ENCODE assay signal across 34 cellular contexts in genomic region chr16:86243571-86244154, GRCh38.
"Had no signal": no experiment of that assay in that cellular context is flagged by ENCODE, and none has a peak within 500 bp of the region (broad histone marks: within the 10 kb centered on the region; RNA-seq: fewer than 3 reads in every experiment).

No MANE protein-coding gene starts in this region.

- H3K4me1 ChIP-seq: ascending aorta, colonic mucosa, gastrocnemius medialis, pancreas, psoas muscle, spleen, suprapubic skin, tibial artery had no signal

- H3K4me3 Mint-ChIP-seq: activated CD4-positive, alpha-beta T cell treated with anti-CD3 and anti-CD28 coated beads for 36 hours; activated naive CD4-positive, alpha-beta T cell treated with anti-CD3 and anti-CD28 coated beads for 36 hours; activated naive CD8-positive, alpha-beta T cell treated with anti-CD3 and anti-CD28 coated beads, Interleukin-2, amount 10 ng/mL, durations not matched to agents 7 days and 5 days; activated T-helper 1 cell treated with anti-CD3 and anti-CD28 coated beads, Interleukin-12 subunit alpha, Interleukin-12 subunit beta, Interleukin-2, Interleukin-4 antibody, amounts not matched to agents 30 ng/mL and 10 ng/mL and 1 ng/mL, durations not matched to agents 14 hours and 24 hours and 36 hours; brain; effector memory CD8-positive, alpha-beta T cell; nephron; T-helper 2 cell treated with Interferon-gamma antibody and Interleukin-4, amounts not matched to agents 5 μg/mL and 100 μg/mL, for 36 hours had no signal

- DNase-seq: activated CD4-positive, alpha-beta T cell treated with anti-CD3 and anti-CD28 coated beads for 36 hours; activated CD4-positive, alpha-beta T cell treated with anti-CD3 and anti-CD28 coated beads, Interleukin-2, amount 50 U/mL, for 48 hours; activated CD4-positive, CD25-positive, alpha-beta regulatory T cell; activated CD8-positive, alpha-beta memory T cell treated with anti-CD3 and anti-CD28 coated beads, Interleukin-2, amount 50 U/mL, for 4 hours; activated effector memory CD4-positive, alpha-beta T cell treated with anti-CD3 and anti-CD28 coated beads, Interleukin-2, amount 50 U/mL, for 16 hours; activated naive CD4-positive, alpha-beta T cell treated with anti-CD3 and anti-CD28 coated beads for 36 hours; activated naive CD8-positive, alpha-beta T cell treated with anti-CD3 and anti-CD28 coated beads, Interleukin-2, amount 10 ng/mL, durations not matched to agents 7 days and 5 days; activated T-cell treated with anti-CD3 and anti-CD28 coated beads, Interleukin-2, amount 50 U/mL, for 1 hour; cerebellar nuclear complex; dorsolateral prefrontal cortex; effector memory CD8-positive, alpha-beta T cell; erythroblast; gastrocnemius medialis; glutamatergic neuron; left colon; mesendoderm; pancreas; psoas muscle; right cardiac atrium; spleen; stimulated activated naive CD4-positive, alpha-beta T cell; T-helper 1 cell; tibial artery had no signal

- H3K4me3 ChIP-seq: ascending aorta, cardiac muscle cell, colonic mucosa, dorsolateral prefrontal cortex, gastrocnemius medialis, mucosa of descending colon, pancreas, psoas muscle, spleen, suprapubic skin, tibial artery had no signal

- H3K4me1 Mint-ChIP-seq: activated CD4-positive, alpha-beta T cell treated with anti-CD3 and anti-CD28 coated beads for 36 hours; activated naive CD8-positive, alpha-beta T cell treated with anti-CD3 and anti-CD28 coated beads, Interleukin-2, amount 10 ng/mL, durations not matched to agents 7 days and 5 days; brain; nephron had no signal

- H3K9me3 Mint-ChIP-seq: activated naive CD4-positive, alpha-beta T cell treated with anti-CD3 and anti-CD28 coated beads for 36 hours; activated naive CD8-positive, alpha-beta T cell treated with anti-CD3 and anti-CD28 coated beads, Interleukin-2, amount 10 ng/mL, durations not matched to agents 7 days and 5 days; activated T-helper 1 cell treated with anti-CD3 and anti-CD28 coated beads, Interleukin-12 subunit alpha, Interleukin-12 subunit beta, Interleukin-2, Interleukin-4 antibody, amounts not matched to agents 30 ng/mL and 10 ng/mL and 1 ng/mL, durations not matched to agents 14 hours and 24 hours and 36 hours; effector memory CD8-positive, alpha-beta T cell; T-helper 2 cell treated with Interferon-gamma antibody and Interleukin-4, amounts not matched to agents 5 μg/mL and 100 μg/mL, for 36 hours had no signal

- H3K27ac Mint-ChIP-seq: activated CD4-positive, alpha-beta T cell treated with anti-CD3 and anti-CD28 coated beads for 36 hours; activated naive CD4-positive, alpha-beta T cell treated with anti-CD3 and anti-CD28 coated beads for 36 hours; activated naive CD8-positive, alpha-beta T cell treated with anti-CD3 and anti-CD28 coated beads, Interleukin-2, amount 10 ng/mL, durations not matched to agents 7 days and 5 days; activated T-helper 1 cell treated with anti-CD3 and anti-CD28 coated beads, Interleukin-12 subunit alpha, Interleukin-12 subunit beta, Interleukin-2, Interleukin-4 antibody, amounts not matched to agents 30 ng/mL and 10 ng/mL and 1 ng/mL, durations not matched to agents 14 hours and 24 hours and 36 hours; brain; effector memory CD8-positive, alpha-beta T cell; nephron; T-helper 2 cell treated with Interferon-gamma antibody and Interleukin-4, amounts not matched to agents 5 μg/mL and 100 μg/mL, for 36 hours had no signal

- H3K9me3 ChIP-seq: ascending aorta, colonic mucosa, gastrocnemius medialis, mucosa of descending colon, pancreas, psoas muscle, spleen, suprapubic skin had no signal

- H3K27ac ChIP-seq: ascending aorta, cardiac muscle cell, colonic mucosa, dorsolateral prefrontal cortex, gastrocnemius medialis, pancreas, psoas muscle, spleen, suprapubic skin, tibial artery had no signal

- ATAC-seq: activated CD4-positive, alpha-beta T cell treated with anti-CD3 and anti-CD28 coated beads for 36 hours; effector memory CD8-positive, alpha-beta T cell; gastrocnemius medialis; left colon; mucosa of descending colon; pancreas; psoas muscle; right cardiac atrium had no signal

- H3K27me3 ChIP-seq: ascending aorta, cardiac muscle cell, colonic mucosa, pancreas had no signal

- H3K36me3 Mint-ChIP-seq: activated naive CD8-positive, alpha-beta T cell treated with anti-CD3 and anti-CD28 coated beads, Interleukin-2, amount 10 ng/mL, durations not matched to agents 7 days and 5 days; brain had no signal

- FAIRE-seq: islet of Langerhans, pancreas, urothelium cell line had no signal

- H3K36me3 ChIP-seq: ascending aorta, cardiac muscle cell, colonic mucosa, gastrocnemius medialis, pancreas, spleen, suprapubic skin, tibial artery had no signal
